ENCODE assay signal across 8 cellular contexts in genomic region chr2:241391892-241392665, GRCh38. TPM values are rescaled to one million over a fixed set of nuclear protein-coding genes. Genes with fewer than 3 reads are reported as not detected.
DNase-seq lines count a peak whose midpoint lies in the region; ATAC-seq and TF ChIP-seq lines count a peak whose summit lies in the region.

No MANE protein-coding gene starts in this region.

- no peaks in the 10 kb centered on the region for H3K27me3 ChIP-seq in SJCRH30
- H3K27me3 ChIP-seq in thoracic aorta (replicated peaks; ENCODE audit: insufficient read depth): no peaks in the 10 kb centered on the region

- H3K27me3 Mint-ChIP-seq in glutamatergic neuron (ENCODE audit: unreplicated experiment): no peaks in the 10 kb centered on the region

- no peak overlapping the region for H3K27ac Mint-ChIP-seq in glutamatergic neuron (ENCODE audit: unreplicated experiment)

- no peak for ATAC-seq in thoracic aorta (ENCODE audit: insufficient number of reproducible peaks, low FRiP score, low read depth)
- ATAC-seq in GM21786 (IDR thresholded peaks at IDR 0.05; ENCODE audit: unreplicated experiment): no peak

- no peak overlapping the region for H3K4me3 ChIP-seq in SJCRH30
- no peak overlapping the region for H3K4me3 ChIP-seq in thoracic aorta

- H3K27ac ChIP-seq in SJCRH30 (no peak overlapping the region), thoracic aorta (no peak overlapping the region)

- DNase-seq in ACHN: peak; percentile 44
- DNase-seq in SJCRH30: peak; percentile 17 to 42
- DNase-seq in glomerular visceral epithelial cell (ENCODE audit: extremely low spot score): peak; percentile 24
- no peak for DNase-seq in thoracic aorta (ENCODE audit: low spot score)
- no peak for DNase-seq in SKM-1 (lab: John Stamatoyannopoulos, UW; ENCODE audit: unreplicated experiment)
- no peak for DNase-seq in glutamatergic neuron

- H3K36me3 Mint-ChIP-seq in glutamatergic neuron (ENCODE audit: unreplicated experiment): no peaks in the 10 kb centered on the region

- TF ChIP-seq CTCF in GM12874 (IDR thresholded peaks at IDR 0.05; ENCODE audit: insufficient read depth, low read depth, low read length) (peak; percentile 50), thoracic aorta (IDR thresholded peaks at IDR 0.05) (peak; percentile 40), glutamatergic neuron (IDR thresholded peaks at IDR 0.05; ENCODE audit: partially characterized antibody, unreplicated experiment) (no peak)

- H3K9me3 ChIP-seq in SJCRH30 (replicated peaks): no peaks in the 10 kb centered on the region
- H3K9me3 ChIP-seq in thoracic aorta: no peaks in the 10 kb centered on the region

- no peak overlapping the region for H3K4me3 Mint-ChIP-seq in glutamatergic neuron (ENCODE audit: unreplicated experiment)

- H3K4me1 Mint-ChIP-seq in glutamatergic neuron (ENCODE audit: low read depth, unreplicated experiment): peaks cover 25% of the 10 kb centered on the region

- peaks cover 4% of the 10 kb centered on the region for H3K9me3 Mint-ChIP-seq in glutamatergic neuron (ENCODE audit: unreplicated experiment)

- H3K36me3 ChIP-seq in SJCRH30 (peaks cover 11% of the 10 kb centered on the region), thoracic aorta (no peaks in the 10 kb centered on the region)

- in situ Hi-C loops in ACHN (cut with HindIII; ENCODE audit: low pct_ligation_motif_present, low pct_unique_long_range_greater_than_20kb, low sequenced_read_pairs): no loop called here

- no peaks in the 10 kb centered on the region for H3K4me1 ChIP-seq in SJCRH30
- H3K4me1 ChIP-seq in thoracic aorta (ENCODE audit: control insufficient read depth in 1 of 2, low read depth in 2 of 2): peaks cover 0 to 3% of the 10 kb centered on the region in 2 donors

RNA-seq across cellular contexts. Expression of gene FARP2, which starts 36.0 kb away (rescaled TPM):
- total RNA-seq in SJCRH30 (2014; rRNA removed; shearing (Covaris generic)): 68.6 and 69.6 TPM in 2 replicates
- total RNA-seq in thoracic aorta (10 to 100 TPM; 48.1 to 67.4 TPM), glutamatergic neuron (ENCODE audit: unreplicated experiment) (67.7 TPM)

Comparison
In these comparisons a context has a peak if more than half of its experiments do, and no peak if none do; other contexts are left out.
1. DNase-seq: peak in ACHN (single experiment), SJCRH30 (2 of 2) and glomerular visceral epithelial cell (single experiment); none in thoracic aorta (single experiment), SKM-1 (single experiment) and glutamatergic neuron (single experiment).